In genomic region chr12:2035421-2036080, GRCh38 we compare ENCODE assay signal across 8 cellular contexts. TPM values are rescaled to one million over a fixed set of nuclear protein-coding genes. Genes with fewer than 3 reads are reported as not detected.
A peak's percentile ranks its signal among the peaks of the same experiment; 100 is the strongest.
DNase-seq lines count a peak whose midpoint lies in the region; ATAC-seq, FAIRE-seq and TF ChIP-seq lines count a peak whose summit lies in the region.

No MANE protein-coding gene starts in this region.

- H3K27me3 Mint-ChIP-seq in activated CD4-positive, alpha-beta T cell treated with anti-CD3 and anti-CD28 coated beads for 36 hours = peaks cover 25% of the 10 kb centered on the region
- H3K27me3 Mint-ChIP-seq in activated CD8-positive, alpha-beta T cell treated with anti-CD3 and anti-CD28 coated beads for 36 hours = peaks cover 39% of the 10 kb centered on the region

- intact Hi-C loops in activated CD4-positive, alpha-beta T cell treated with anti-CD3 and anti-CD28 coated beads for 36 hours (cut with DNase I, micrococcal nuclease) = loop anchor here (1.0 to 2.0 kb wide), 4 partner anchors 18 to 239 kb away; partner anchors contain the start of gene DCP1B (in 1 of the 2)
- intact Hi-C loops in activated CD8-positive, alpha-beta T cell treated with anti-CD3 and anti-CD28 coated beads for 36 hours (cut with micrococcal nuclease) = no loop called here

- DNase-seq in activated CD4-positive, alpha-beta T cell treated with anti-CD3 and anti-CD28 coated beads for 36 hours = peak; percentile 19
- DNase-seq in activated CD4-positive, alpha-beta T cell treated with anti-CD3 and anti-CD28 coated beads for 4 hours = no peak
- peak; percentile 27 for DNase-seq in activated CD8-positive, alpha-beta T cell treated with anti-CD3 and anti-CD28 coated beads for 36 hours
- peak; percentile 31 for DNase-seq in inferior parietal cortex (ENCODE audit: extremely low spot score)
- DNase-seq in superior temporal gyrus (ENCODE audit: extremely low spot score) = peak; percentile 63
- DNase-seq in NCI-H446 treated with DMSO at 0.1 percent for 48 hours (lab: John Stamatoyannopoulos, UW) = no peak
- no peak for DNase-seq in GM12892 (ENCODE audit: insufficient read length)
- no peak for DNase-seq in NCI-H69 (lab: John Stamatoyannopoulos, UW)

- H3K9me3 Mint-ChIP-seq in activated CD4-positive, alpha-beta T cell treated with anti-CD3 and anti-CD28 coated beads for 36 hours (ENCODE audit: low read depth) = no peaks in the 10 kb centered on the region
- no peaks in the 10 kb centered on the region for H3K9me3 Mint-ChIP-seq in activated CD8-positive, alpha-beta T cell treated with anti-CD3 and anti-CD28 coated beads for 36 hours

- no peaks in the 10 kb centered on the region for H3K36me3 Mint-ChIP-seq in activated CD4-positive, alpha-beta T cell treated with anti-CD3 and anti-CD28 coated beads for 36 hours (ENCODE audit: low read depth)
- no peaks in the 10 kb centered on the region for H3K36me3 Mint-ChIP-seq in activated CD8-positive, alpha-beta T cell treated with anti-CD3 and anti-CD28 coated beads for 36 hours (ENCODE audit: low read depth)

- H3K4me1 Mint-ChIP-seq in activated CD4-positive, alpha-beta T cell treated with anti-CD3 and anti-CD28 coated beads for 36 hours = peaks cover 12% of the 10 kb centered on the region
- H3K4me1 Mint-ChIP-seq in activated CD8-positive, alpha-beta T cell treated with anti-CD3 and anti-CD28 coated beads for 36 hours (ENCODE audit: low read depth) = peaks cover 13% of the 10 kb centered on the region

- TF ChIP-seq CTCF in activated CD8-positive, alpha-beta T cell treated with anti-CD3 and anti-CD28 coated beads for 36 hours (IDR thresholded peaks at IDR 0.05) = no peak

- TF ChIP-seq POLR2A in GM12892 (IDR thresholded peaks at IDR 0.05; ENCODE audit: low read depth, low read length) = no peak

- ATAC-seq in activated CD4-positive, alpha-beta T cell treated with anti-CD3 and anti-CD28 coated beads for 36 hours = peak; percentile 15
- peak; percentile 37 for ATAC-seq in activated CD8-positive, alpha-beta T cell treated with anti-CD3 and anti-CD28 coated beads for 36 hours

- H3K4me3 Mint-ChIP-seq in activated CD4-positive, alpha-beta T cell treated with anti-CD3 and anti-CD28 coated beads for 36 hours = peak overlapping the region; percentile 63
- peak overlapping the region; percentile 72 for H3K4me3 Mint-ChIP-seq in activated CD8-positive, alpha-beta T cell treated with anti-CD3 and anti-CD28 coated beads for 36 hours

- POLR2A ChIA-PET in activated CD4-positive, alpha-beta T cell treated with anti-CD3 and anti-CD28 coated beads for 36 hours (lab: Charles Lee) = interaction anchor here (0.6 kb wide), 2 partner anchors 32 to 236 kb away, joined by 3 to 6 read pairs; no protein-coding TSS in a partner anchor
- POLR2A ChIA-PET in activated CD8-positive, alpha-beta T cell treated with anti-CD3 and anti-CD28 coated beads for 36 hours (lab: Charles Lee) = no interaction called here

- CTCF ChIA-PET in activated CD4-positive, alpha-beta T cell treated with anti-CD3 and anti-CD28 coated beads for 36 hours (lab: Charles Lee) = interaction anchor here (0.6 to 2.0 kb wide), 8 partner anchors 12 to 943 kb away, joined by 3 to 7 read pairs (median 3); no protein-coding TSS in a partner anchor
- CTCF ChIA-PET in activated CD8-positive, alpha-beta T cell treated with anti-CD3 and anti-CD28 coated beads for 36 hours (lab: Charles Lee) = interaction anchor here (0.6 to 2.1 kb wide), 11 partner anchors 9 to 224 kb away, joined by 3 to 11 read pairs (median 5); partner anchors contain the start of gene DCP1B

- no peak for FAIRE-seq in GM12892 (lab: Jason Lieb, UNC)

- H3K27ac Mint-ChIP-seq in activated CD4-positive, alpha-beta T cell treated with anti-CD3 and anti-CD28 coated beads for 36 hours = no peak overlapping the region
- H3K27ac Mint-ChIP-seq in activated CD8-positive, alpha-beta T cell treated with anti-CD3 and anti-CD28 coated beads for 36 hours = no peak overlapping the region

RNA-seq across cellular contexts. Expression of gene CACNA1C, which starts 17.2 kb away (rescaled TPM):
- under 1 TPM; 0.11 TPM for total RNA-seq in activated CD4-positive, alpha-beta T cell treated with anti-CD3 and anti-CD28 coated beads for 36 hours
- under 1 TPM; 0.02 to 0.05 TPM for total RNA-seq in activated CD8-positive, alpha-beta T cell treated with anti-CD3 and anti-CD28 coated beads for 36 hours
- polyA plus RNA-seq in GM12892 (2012; ENCODE audit: missing spikeins) = 0.04 TPM

RNA-seq across cellular contexts. Expression of gene DCP1B, which starts 31.3 kb away (rescaled TPM):
- total RNA-seq in activated CD4-positive, alpha-beta T cell treated with anti-CD3 and anti-CD28 coated beads for 36 hours = 10 to 100 TPM; 14.5 to 16.1 TPM
- total RNA-seq in activated CD8-positive, alpha-beta T cell treated with anti-CD3 and anti-CD28 coated beads for 36 hours = 10 to 100 TPM; 14.2 to 15.7 TPM
- polyA plus RNA-seq in GM12892 (2012; ENCODE audit: missing spikeins) = 12.0 TPM

Comparison
In these comparisons a context has a peak if more than half of its experiments do, and no peak if none do; other contexts are left out.
1. DNase-seq: peak in activated CD4-positive, alpha-beta T cell treated with anti-CD3 and anti-CD28 coated beads for 36 hours (single experiment), activated CD8-positive, alpha-beta T cell treated with anti-CD3 and anti-CD28 coated beads for 36 hours (single experiment), inferior parietal cortex (single experiment) and superior temporal gyrus (single experiment); none in activated CD4-positive, alpha-beta T cell treated with anti-CD3 and anti-CD28 coated beads for 4 hours (0 of 2), NCI-H446 treated with DMSO at 0.1 percent for 48 hours (single experiment), GM12892 (single experiment) and NCI-H69 (single experiment).